In the genomic region with DNA sequence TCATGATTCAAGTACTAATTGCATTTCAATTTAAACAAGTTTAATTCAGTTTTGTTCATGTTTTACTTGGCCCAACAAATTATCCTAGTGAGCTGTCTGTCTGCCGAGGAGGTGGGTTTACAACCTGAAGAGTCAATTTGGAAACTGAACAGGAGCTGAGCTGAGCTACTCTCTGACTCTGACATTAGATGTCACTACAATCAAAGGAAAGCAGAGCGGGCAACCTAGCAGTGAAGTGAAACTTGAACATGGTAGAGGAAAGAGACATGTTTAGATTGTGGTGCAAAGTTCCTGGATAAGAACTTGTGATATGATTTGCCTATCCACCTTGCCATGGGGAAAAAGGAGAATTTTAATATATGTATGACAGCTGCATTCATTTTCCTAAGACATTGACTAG, we compare ENCODE assay signal across 9 cellular contexts. TPM values are rescaled to one million over a fixed set of nuclear protein-coding genes. Genes with fewer than 3 reads are reported as not detected.
DNase-seq lines count a peak whose midpoint lies in the region; ATAC-seq and TF ChIP-seq lines count a peak whose summit lies in the region.
"Had no signal": no experiment of that assay in that cellular context is flagged by ENCODE, and none has a peak within 500 bp of the region (broad histone marks: within the 10 kb centered on the region; RNA-seq: fewer than 3 reads in every experiment).

No MANE protein-coding gene starts in this region.

- peak; percentile 68 for ATAC-seq in GM19351 (IDR thresholded peaks at IDR 0.05; ENCODE audit: unreplicated experiment)
- ATAC-seq in T-helper 17 cell: peak; percentile 81
- peak; percentile 86 for ATAC-seq in sciatic nerve

- H3K27me3 Mint-ChIP-seq in Calu3 (ENCODE audit: unreplicated experiment) (no peaks in the 10 kb centered on the region), T-helper 17 cell (peaks cover 5% of the 10 kb centered on the region)
- H3K27me3 Mint-ChIP-seq in activated CD4-positive, alpha-beta memory T cell treated with anti-CD3 and anti-CD28 coated beads for 36 hours: no peaks in the 10 kb centered on the region

- H3K27ac Mint-ChIP-seq in Calu3 (ENCODE audit: unreplicated experiment): no peak overlapping the region
- H3K27ac Mint-ChIP-seq in T-helper 17 cell: no peak overlapping the region
- no peak overlapping the region for H3K27ac Mint-ChIP-seq in activated CD4-positive, alpha-beta memory T cell treated with anti-CD3 and anti-CD28 coated beads for 36 hours

- H3K36me3 Mint-ChIP-seq in Calu3 (ENCODE audit: insufficient read depth, unreplicated experiment) (no peaks in the 10 kb centered on the region), T-helper 17 cell (ENCODE audit: low read depth) (no peaks in the 10 kb centered on the region)
- no peaks in the 10 kb centered on the region for H3K36me3 Mint-ChIP-seq in activated CD4-positive, alpha-beta memory T cell treated with anti-CD3 and anti-CD28 coated beads for 36 hours

- peak; percentile 68 for TF ChIP-seq CTCF in Calu3 (IDR thresholded peaks at IDR 0.05; ENCODE audit: unreplicated experiment)
- TF ChIP-seq CTCF in LNCaP clone FGC (IDR thresholded peaks at IDR 0.05; ENCODE audit: control insufficient read depth, extremely low read depth, insufficient read depth): peak; percentile 81

- DNase-seq in Calu3 (peak; percentile 76), LNCaP clone FGC (ENCODE audit: low read depth) (peak; percentile 48), T-helper 17 cell (no peak), head of caudate nucleus (peak in 23 of 42 donors; percentile 3 to 76 (median 29)), sciatic nerve (ENCODE audit: low spot score) (no peak), HK-2 (ENCODE audit: unreplicated experiment) (no peak)
- DNase-seq in activated CD4-positive, alpha-beta memory T cell treated with anti-CD3 and anti-CD28 coated beads for 36 hours: no peak

- no peak overlapping the region for H3K4me3 Mint-ChIP-seq in Calu3 (ENCODE audit: low read depth, unreplicated experiment)
- H3K4me3 Mint-ChIP-seq in T-helper 17 cell: no peak overlapping the region
- H3K4me3 Mint-ChIP-seq in activated CD4-positive, alpha-beta memory T cell treated with anti-CD3 and anti-CD28 coated beads for 36 hours: no peak overlapping the region

- H3K4me1 Mint-ChIP-seq in Calu3 (ENCODE audit: low read depth, unreplicated experiment): peaks cover 48% of the 10 kb centered on the region
- peaks cover 14% of the 10 kb centered on the region for H3K4me1 Mint-ChIP-seq in T-helper 17 cell
- H3K4me1 Mint-ChIP-seq in activated CD4-positive, alpha-beta memory T cell treated with anti-CD3 and anti-CD28 coated beads for 36 hours (ENCODE audit: low read depth): peaks cover 19% of the 10 kb centered on the region

- no peaks in the 10 kb centered on the region for H3K9me3 Mint-ChIP-seq in Calu3 (ENCODE audit: low read depth, unreplicated experiment)
- H3K9me3 Mint-ChIP-seq in activated CD4-positive, alpha-beta memory T cell treated with anti-CD3 and anti-CD28 coated beads for 36 hours: no peaks in the 10 kb centered on the region

- no peak overlapping the region for H3K4me3 ChIP-seq in LNCaP clone FGC (ENCODE audit: low read depth, low read length)

- POLR2A ChIA-PET in activated CD4-positive, alpha-beta memory T cell treated with anti-CD3 and anti-CD28 coated beads for 36 hours (lab: Charles Lee): no interaction called here

- no TSS peak for BruUV-seq in Calu3 (replicated peaks; lab: Mats Ljungman, UMichigan)

- CTCF ChIA-PET in Calu3 (lab: Charles Lee): interaction anchor here (0.6 to 4.1 kb wide), 23 partner anchors 8 to 878 kb away, joined by 3 to 31 read pairs (median 4); partner anchors contain the start of genes AGR2 and AGR3
- CTCF ChIA-PET in activated CD4-positive, alpha-beta memory T cell treated with anti-CD3 and anti-CD28 coated beads for 36 hours (lab: Charles Lee): interaction anchor here (0.6 to 2.5 kb wide), 5 partner anchors 23 to 756 kb away, joined by 3 to 30 read pairs (median 4); no protein-coding TSS in a partner anchor

- no peaks in the 10 kb centered on the region for H3K9me3 ChIP-seq in T-helper 17 cell (ENCODE audit: control insufficient read depth, low read length, poor library complexity, severe bottlenecking)

- intact Hi-C loops in Calu3 (cut with micrococcal nuclease; ENCODE audit: unreplicated experiment) (loop anchor here (1.0 to 5.0 kb wide), 3 partner anchors 27 to 756 kb away; no protein-coding TSS in a partner anchor), head of caudate nucleus (cut with DNase I) (no loop called here), sciatic nerve (cut with DNase I) (no loop called here)
- intact Hi-C loops in activated CD4-positive, alpha-beta memory T cell treated with anti-CD3 and anti-CD28 coated beads for 36 hours (cut with micrococcal nuclease): loop anchor here (1.0 kb wide), 1 partner anchor 27 kb away; no protein-coding TSS in a partner anchor

RNA-seq across cellular contexts. Expression of gene AGR3, which starts 9.6 kb away (rescaled TPM):
- 8.4 and 11.0 TPM in 2 replicates for total RNA-seq in Calu3 (2022)
- total RNA-seq in T-helper 17 cell: not detected
- total RNA-seq in sciatic nerve: not detected
- total RNA-seq in activated CD4-positive, alpha-beta memory T cell treated with anti-CD3 and anti-CD28 coated beads for 36 hours: not detected
- total RNA-seq: pulmonary artery endothelial cell had no signal

Comparison
In these comparisons a context has a peak if more than half of its experiments do, and no peak if none do; other contexts are left out.
1. DNase-seq: peak in Calu3 (single experiment), LNCaP clone FGC (single experiment) and head of caudate nucleus (23 of 42); none in T-helper 17 cell (0 of 3), sciatic nerve (single experiment), HK-2 (single experiment) and activated CD4-positive, alpha-beta memory T cell treated with anti-CD3 and anti-CD28 coated beads for 36 hours (single experiment).
2. intact Hi-C loops: an anchor here in Calu3 (1.0 to 5.0 kb wide) and activated CD4-positive, alpha-beta memory T cell treated with anti-CD3 and anti-CD28 coated beads for 36 hours (1.0 kb wide); none called in head of caudate nucleus and sciatic nerve.
3. Peak in every context shown above with its lines, with median percentiles within 50 percentile points of each other: ATAC-seq.